8 cellular contexts compared by ENCODE assay signal in genomic region chr10:117684673-117685211, GRCh38.
A peak's percentile ranks its signal among the peaks of the same experiment; 100 is the strongest.
DNase-seq lines count a peak whose midpoint lies in the region; ATAC-seq and TF ChIP-seq lines count a peak whose summit lies in the region.
"Had no signal": no experiment of that assay in that cellular context is flagged by ENCODE, and none has a peak within 500 bp of the region (broad histone marks: within the 10 kb centered on the region; RNA-seq: fewer than 3 reads in every experiment).

No MANE protein-coding gene starts in this region.

- no peak overlapping the region for H3K27ac Mint-ChIP-seq in activated CD8-positive, alpha-beta T cell treated with anti-CD3 and anti-CD28 coated beads, Interleukin-2, amount 10 ng/mL, durations not matched to agents 7 days and 5 days

- H3K36me3 ChIP-seq in right atrium auricular region (no peaks in the 10 kb centered on the region), testis (ENCODE audit: low read depth, missing control alignments) (no peaks in the 10 kb centered on the region)
- H3K36me3 ChIP-seq: esophagus muscularis mucosa had no signal

- TF ChIP-seq POLR2A in testis (IDR thresholded peaks at IDR 0.05) = no peak

- CTCF ChIA-PET in RWPE1 (lab: Yijun Ruan, JAX) = interaction anchor here (0.7 kb wide), 1 partner anchor 14 kb away, joined by 3 read pairs; no protein-coding TSS in a partner anchor
- CTCF ChIA-PET in activated CD8-positive, alpha-beta T cell treated with anti-CD3 and anti-CD28 coated beads, Interleukin-2, amount 10 ng/mL, durations not matched to agents 7 days and 5 days (lab: Charles Lee) = no interaction called here

- H3K9me3 Mint-ChIP-seq in activated CD8-positive, alpha-beta T cell treated with anti-CD3 and anti-CD28 coated beads, Interleukin-2, amount 10 ng/mL, durations not matched to agents 7 days and 5 days (ENCODE audit: insufficient read depth) = no peaks in the 10 kb centered on the region

- 0 to 29% methylated on average over 4 to 15 of the region's 16 CpGs for WGBS in testis, 2 donors

- H3K4me1 Mint-ChIP-seq in activated CD8-positive, alpha-beta T cell treated with anti-CD3 and anti-CD28 coated beads, Interleukin-2, amount 10 ng/mL, durations not matched to agents 7 days and 5 days (ENCODE audit: low read depth) = no peaks in the 10 kb centered on the region

- peak; percentile 34 for TF ChIP-seq CTCF in GM12873 (IDR thresholded peaks at IDR 0.05; ENCODE audit: insufficient read depth, low read depth, low read length, missing control alignments)
- no peak for TF ChIP-seq CTCF in RWPE1 (conservative IDR thresholded peaks at IDR 0.05; ENCODE audit: low read depth)
- TF ChIP-seq CTCF in right atrium auricular region (IDR thresholded peaks at IDR 0.05) = no peak
- no peak for TF ChIP-seq CTCF in testis (IDR thresholded peaks at IDR 0.05)

- intact Hi-C loops in testis (cut with DNase I; ENCODE audit: low total_unique reads) = no loop called here

- H3K9me3 ChIP-seq in right atrium auricular region (no peaks in the 10 kb centered on the region), testis (no peaks in the 10 kb centered on the region)
- H3K9me3 ChIP-seq: esophagus muscularis mucosa had no signal

- H3K27ac ChIP-seq in RWPE1 (no peak overlapping the region), right atrium auricular region (no peak overlapping the region), testis (no peak overlapping the region)
- H3K27ac ChIP-seq: esophagus muscularis mucosa had no signal

- DNase-seq in RWPE1 (ENCODE audit: low spot score) = peak; percentile 55
- DNase-seq in right atrium auricular region (ENCODE audit: low spot score) = peak; percentile 66
- peak; percentile 53 for DNase-seq in testis
- DNase-seq in activated CD8-positive, alpha-beta T cell treated with anti-CD3 and anti-CD28 coated beads, Interleukin-2, amount 10 ng/mL, durations not matched to agents 7 days and 5 days = no peak

- H3K36me3 Mint-ChIP-seq in activated CD8-positive, alpha-beta T cell treated with anti-CD3 and anti-CD28 coated beads, Interleukin-2, amount 10 ng/mL, durations not matched to agents 7 days and 5 days (ENCODE audit: low read depth) = no peaks in the 10 kb centered on the region

- H3K4me1 ChIP-seq in right atrium auricular region (no peaks in the 10 kb centered on the region), testis (no peaks in the 10 kb centered on the region)

- POLR2A ChIA-PET in RWPE1 (lab: Yijun Ruan, JAX; ENCODE audit: low non-redundant PET) = interaction anchor here (0.6 kb wide), 1 partner anchor 262 kb away, joined by 4 read pairs; no protein-coding TSS in a partner anchor
- POLR2A ChIA-PET in activated CD8-positive, alpha-beta T cell treated with anti-CD3 and anti-CD28 coated beads, Interleukin-2, amount 10 ng/mL, durations not matched to agents 7 days and 5 days (lab: Charles Lee) = no interaction called here

- H3K27me3 ChIP-seq in right atrium auricular region = no peaks in the 10 kb centered on the region
- no peaks in the 10 kb centered on the region for H3K27me3 ChIP-seq in testis

- ATAC-seq in HG03342 (IDR thresholded peaks at IDR 0.05; ENCODE audit: unreplicated experiment) (no peak), GM21526 (IDR thresholded peaks at IDR 0.05; ENCODE audit: low FRiP score, unreplicated experiment) (no peak)
- ATAC-seq in activated CD8-positive, alpha-beta T cell treated with anti-CD3 and anti-CD28 coated beads, Interleukin-2, amount 10 ng/mL, durations not matched to agents 7 days and 5 days = no peak

- H3K4me3 ChIP-seq in right atrium auricular region (no peak overlapping the region), testis (no peak overlapping the region)
- H3K4me3 ChIP-seq: esophagus muscularis mucosa had no signal

- H3K4me3 Mint-ChIP-seq in activated CD8-positive, alpha-beta T cell treated with anti-CD3 and anti-CD28 coated beads, Interleukin-2, amount 10 ng/mL, durations not matched to agents 7 days and 5 days = no peak overlapping the region

- H3K27me3 Mint-ChIP-seq in activated CD8-positive, alpha-beta T cell treated with anti-CD3 and anti-CD28 coated beads, Interleukin-2, amount 10 ng/mL, durations not matched to agents 7 days and 5 days (ENCODE audit: low read depth) = no peaks in the 10 kb centered on the region
